17 cellular contexts compared by ENCODE assay signal in the genomic region with DNA sequence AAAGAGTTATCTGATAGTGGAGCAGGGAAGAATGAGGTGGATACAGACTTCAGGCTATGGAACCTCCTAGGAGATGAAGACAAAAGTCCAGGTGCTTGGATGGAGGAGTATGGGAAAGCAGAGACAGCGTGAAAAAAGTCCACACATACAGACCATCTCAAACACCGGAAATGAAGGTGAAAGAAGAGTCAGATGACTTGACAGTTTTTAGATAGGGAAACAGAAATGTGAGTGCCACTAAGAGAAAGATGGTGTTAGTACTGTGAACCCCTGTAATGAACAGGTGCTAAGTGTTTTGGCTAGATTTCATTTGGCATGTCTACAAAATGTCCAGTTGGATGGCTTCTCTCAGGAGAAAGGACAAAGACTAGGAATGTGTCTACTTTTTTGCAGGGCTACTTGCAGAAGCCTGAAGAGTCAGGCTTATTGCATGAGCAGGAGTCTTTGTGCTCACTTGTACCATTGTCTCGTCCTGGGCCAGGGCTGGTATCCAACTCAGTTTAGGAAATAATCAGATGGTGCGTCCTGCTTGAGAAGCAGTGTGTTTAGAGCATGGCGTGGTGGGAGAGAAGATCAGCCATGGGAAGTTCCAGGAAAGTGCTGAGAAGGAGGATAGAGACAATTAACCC.
DNase-seq lines count a peak whose midpoint lies in the region; ATAC-seq, FAIRE-seq and TF ChIP-seq lines count a peak whose summit lies in the region.
"Had no signal": no experiment of that assay in that cellular context is flagged by ENCODE, and none has a peak within 500 bp of the region (broad histone marks: within the 10 kb centered on the region; RNA-seq: fewer than 3 reads in every experiment).

No MANE protein-coding gene starts in this region.

- no peak overlapping the region for H3K4me2 ChIP-seq in astrocyte (ENCODE audit: low read length)
- H3K4me2 ChIP-seq: GM23338 had no signal

- H3K4me1 Mint-ChIP-seq in astrocyte (ENCODE audit: low read depth, unreplicated experiment): peaks cover 7% of the 10 kb centered on the region
- H3K4me1 Mint-ChIP-seq: CD4-positive, alpha-beta memory T cell had no signal

- H3K36me3 Mint-ChIP-seq in astrocyte (ENCODE audit: low read depth, unreplicated experiment): no peaks in the 10 kb centered on the region
- H3K36me3 Mint-ChIP-seq: CD4-positive, alpha-beta memory T cell had no signal

- H3K36me3 ChIP-seq in cardiac muscle cell (no peaks in the 10 kb centered on the region), astrocyte (ENCODE audit: insufficient read depth, low read length) (no peaks in the 10 kb centered on the region), kidney epithelial cell (ENCODE audit: control insufficient read depth, insufficient read depth, low read length) (no peaks in the 10 kb centered on the region)
- H3K36me3 ChIP-seq: BE2C had no signal

- TF ChIP-seq CTCF in cardiac muscle cell (IDR thresholded peaks at IDR 0.05; ENCODE audit: low read depth, low read length) (no peak), astrocyte (IDR thresholded peaks at IDR 0.05; ENCODE audit: insufficient read depth, low read depth, low read length) (no peak), kidney epithelial cell (IDR thresholded peaks at IDR 0.05; ENCODE audit: insufficient read depth, low read length, poor library complexity, severe bottlenecking) (no peak), omental fat pad (IDR thresholded peaks at IDR 0.05) (no peak), foreskin keratinocyte (conservative IDR thresholded peaks at IDR 0.05) (no peak)

- no peak overlapping the region for H2AFZ ChIP-seq in astrocyte (ENCODE audit: low read depth, low read length)
- H2AFZ ChIP-seq: GM23338 had no signal

- no peak overlapping the region for H3K27ac Mint-ChIP-seq in astrocyte (ENCODE audit: unreplicated experiment)
- H3K27ac Mint-ChIP-seq: CD4-positive, alpha-beta memory T cell; GM23338 had no signal

- H3K27ac ChIP-seq in cardiac muscle cell (peak overlapping the region; percentile 64), astrocyte (ENCODE audit: low read depth, low read length) (no peak overlapping the region), foreskin keratinocyte (no peak overlapping the region)
- H3K27ac ChIP-seq: C4-2B had no signal

- no peaks in the 10 kb centered on the region for H3K27me3 ChIP-seq in cardiac muscle cell
- H3K27me3 ChIP-seq in astrocyte (ENCODE audit: insufficient read depth, low read length): no peaks in the 10 kb centered on the region
- H3K27me3 ChIP-seq in kidney epithelial cell (ENCODE audit: control insufficient read depth, insufficient read depth, low read length): no peaks in the 10 kb centered on the region
- peaks cover 31% of the 10 kb centered on the region for H3K27me3 ChIP-seq in foreskin keratinocyte
- H3K27me3 ChIP-seq: BE2C had no signal

- DNase-seq in cardiac muscle cell (ENCODE audit: low read depth in 1 of 2, low spot score in 1 of 2): no peak
- no peak for DNase-seq in Right ventricle myocardium inferior (ENCODE audit: missing footprints)
- peak; percentile 18 for DNase-seq in astrocyte (ENCODE audit: low read depth)
- DNase-seq in kidney epithelial cell (ENCODE audit: low read depth): peak; percentile 59
- DNase-seq in omental fat pad (ENCODE audit: low spot score): no peak
- no peak for DNase-seq in foreskin keratinocyte
- DNase-seq in NCI-H187 treated with DMSO at 0.1 percent for 48 hours (lab: John Stamatoyannopoulos, UW): no peak
- no peak for DNase-seq in NCI-H226
- DNase-seq: 8988T; BE2C; CD4-positive, alpha-beta memory T cell; DMS79; H7 had no signal

- no peak for ATAC-seq in Right ventricle myocardium inferior
- peak; percentile 55 for ATAC-seq in omental fat pad (ENCODE audit: low FRiP score)
- ATAC-seq in foreskin keratinocyte: no peak
- ATAC-seq: GM23338 had no signal

- H3K9me3 ChIP-seq in cardiac muscle cell (ENCODE audit: low read depth): no peaks in the 10 kb centered on the region
- no peaks in the 10 kb centered on the region for H3K9me3 ChIP-seq in astrocyte (ENCODE audit: insufficient read depth, low read depth, low read length)
- H3K9me3 ChIP-seq: BE2C had no signal

- H3K9me3 Mint-ChIP-seq in astrocyte (ENCODE audit: unreplicated experiment): peaks cover 2% of the 10 kb centered on the region
- H3K9me3 Mint-ChIP-seq: GM23338 had no signal

- H3K79me2 ChIP-seq in astrocyte (ENCODE audit: insufficient read depth, low read length): no peaks in the 10 kb centered on the region

- no peaks in the 10 kb centered on the region for H4K20me1 ChIP-seq in astrocyte (ENCODE audit: insufficient read depth, low read length)

- H3K4me3 ChIP-seq in cardiac muscle cell (no peak overlapping the region), astrocyte (ENCODE audit: insufficient read depth, low read depth, low read length) (no peak overlapping the region), kidney epithelial cell (ENCODE audit: low read depth, low read length) (no peak overlapping the region)
- H3K4me3 ChIP-seq: GM23338 had no signal

- intact Hi-C loops in Right ventricle myocardium inferior (cut with DNase I): no loop called here

- no peak overlapping the region for H3K9ac ChIP-seq in astrocyte (ENCODE audit: low read length)

- no peak overlapping the region for H3K4me3 Mint-ChIP-seq in astrocyte (ENCODE audit: unreplicated experiment)
- H3K4me3 Mint-ChIP-seq: CD4-positive, alpha-beta memory T cell; GM23338 had no signal

- peaks cover 3% of the 10 kb centered on the region for H3K27me3 Mint-ChIP-seq in astrocyte (ENCODE audit: low read depth, unreplicated experiment)

- peaks cover 17% of the 10 kb centered on the region for H3K4me1 ChIP-seq in cardiac muscle cell (ENCODE audit: low read depth)
- no peaks in the 10 kb centered on the region for H3K4me1 ChIP-seq in astrocyte (ENCODE audit: insufficient read depth, low read length)
- H3K4me1 ChIP-seq in foreskin keratinocyte: no peaks in the 10 kb centered on the region
- H3K4me1 ChIP-seq: BE2C had no signal

- FAIRE-seq in astrocyte (lab: Jason Lieb, UNC): no peak
- FAIRE-seq: G401.6, GM12891 had no signal

Comparison
In these comparisons a context has a peak if more than half of its experiments do, and no peak if none do; other contexts are left out.
1. DNase-seq: peak in astrocyte (single experiment) and kidney epithelial cell (single experiment); none in cardiac muscle cell (0 of 2), Right ventricle myocardium inferior (single experiment), omental fat pad (single experiment), foreskin keratinocyte (0 of 2), NCI-H187 treated with DMSO at 0.1 percent for 48 hours (single experiment) and NCI-H226 (single experiment).